Comparison of ENCODE assay signal across 10 cellular contexts in the genomic region with DNA sequence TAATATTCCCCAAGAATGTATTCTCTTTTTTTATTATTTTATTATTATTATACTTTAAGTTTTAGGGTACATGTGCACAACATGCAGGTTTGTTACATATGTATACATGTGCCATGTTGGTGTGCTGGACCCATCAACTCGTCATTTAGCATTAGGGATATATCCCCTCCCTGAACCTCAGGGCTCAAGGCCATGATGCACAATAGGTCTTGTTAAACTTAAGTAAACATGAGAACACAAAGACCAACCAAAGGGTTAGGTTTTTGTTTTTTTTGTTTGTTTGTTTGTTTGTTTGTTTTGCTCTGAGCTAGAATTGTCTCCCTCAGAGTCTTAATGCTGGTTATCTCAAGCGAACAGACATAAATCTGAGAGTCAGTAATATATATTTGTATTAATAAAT. TPM values are rescaled to one million over a fixed set of nuclear protein-coding genes. Genes with fewer than 3 reads are reported as not detected.
DNase-seq lines count a peak whose midpoint lies in the region; ATAC-seq and TF ChIP-seq lines count a peak whose summit lies in the region.
"Not testable (repeated sequence)": the region's sequence is repeated elsewhere in the genome, so short reads cannot be mapped to it uniquely, and the experiment has no call there.
"Had no signal": no experiment of that assay in that cellular context is flagged by ENCODE, and none has a peak within 500 bp of the region (broad histone marks: within the 10 kb centered on the region; RNA-seq: fewer than 3 reads in every experiment).

No MANE protein-coding gene starts in this region.

- WGBS in psoas muscle, 3 donors = 91 to 93% (median 91%) methylated on average over 2 of the region's 2 CpGs

- H3K27ac ChIP-seq in Panc1 (ENCODE audit: low read length) = peak overlapping the region; percentile 30; the same call in 1 of the 2 replicates
- H3K27ac ChIP-seq in colonic mucosa = peak overlapping the region; percentile 42
- peak overlapping the region; percentile 48 to 88 for H3K27ac ChIP-seq in left lung
- H3K27ac ChIP-seq in psoas muscle = not testable (repeated sequence)
- peak overlapping the region; percentile 97 for H3K27ac ChIP-seq in stomach smooth muscle (ENCODE audit: low read length)
- H3K27ac ChIP-seq in uterus = peak overlapping the region; percentile 94 to 97

- not testable (repeated sequence) for H3K36me3 ChIP-seq in Panc1 (ENCODE audit: control insufficient read depth, insufficient read depth, low read length); colonic mucosa; left lung; psoas muscle (ENCODE audit: insufficient read depth in 1 of 2, low read depth in 1 of 2); stomach smooth muscle (ENCODE audit: control insufficient read depth in 2 of 2, insufficient read depth in 2 of 2, low read length in 2 of 2); uterus

- H3K9ac ChIP-seq in colonic mucosa (ENCODE audit: low read depth in 2 of 2, low read length in 2 of 2) = not testable (repeated sequence)
- peak overlapping the region in 1 of 2 donors; percentile 43 for H3K9ac ChIP-seq in stomach smooth muscle (ENCODE audit: low read length in 2 of 2)

- H3K27me3 ChIP-seq in Panc1 (ENCODE audit: control insufficient read depth, insufficient read depth, low read length); colonic mucosa; psoas muscle (ENCODE audit: insufficient read depth in 3 of 3, low read length in 2 of 3); stomach smooth muscle (ENCODE audit: control insufficient read depth in 1 of 2, insufficient read depth in 2 of 2, low read length in 2 of 2); uterus: not testable (repeated sequence)
- H3K27me3 ChIP-seq in left lung = peaks cover 0 to 48% of the 10 kb centered on the region in 2 donors

- not testable (repeated sequence) for ATAC-seq in Panc1, left lung, psoas muscle

- peak overlapping the region; percentile 90 for H3K4me3 ChIP-seq in AG09309 (ENCODE audit: control insufficient read depth, low read depth, low read length)
- not testable (repeated sequence) for H3K4me3 ChIP-seq in Panc1 (ENCODE audit: low read depth in 2 of 2, low read length in 2 of 2); colonic mucosa
- H3K4me3 ChIP-seq in fibroblast of villous mesenchyme (ENCODE audit: low read depth, low read length) = peak overlapping the region; percentile 81
- H3K4me3 ChIP-seq in left lung = peak overlapping the region in 1 of 2 donors; percentile 38
- peak overlapping the region; percentile 59 for H3K4me3 ChIP-seq in psoas muscle
- H3K4me3 ChIP-seq in stomach smooth muscle (ENCODE audit: low read length in 2 of 2) = peak overlapping the region in 1 of 2 donors; percentile 94
- peak overlapping the region; percentile 61 to 75 for H3K4me3 ChIP-seq in uterus

- H3K9me3 ChIP-seq in Panc1 (ENCODE audit: control insufficient read depth, insufficient read depth, low read depth, low read length); colonic mucosa; left lung; psoas muscle; stomach smooth muscle (ENCODE audit: control insufficient read depth in 2 of 2, low read length in 2 of 2); uterus: not testable (repeated sequence)

- intact Hi-C loops in Panc1 (cut with micrococcal nuclease; ENCODE audit: unreplicated experiment) = loop anchor here (10.0 kb wide), 1 partner anchor 254 kb away; no protein-coding TSS in a partner anchor
- intact Hi-C loops in colonic mucosa (cut with DNase I); left lung (cut with DNase I); uterus (cut with DNase I; ENCODE audit: low total_unique reads): not testable (repeated sequence)
- intact Hi-C loops in psoas muscle (cut with DNase I) = loop anchor here (5.0 to 10.0 kb wide), 3 partner anchors 94 to 317 kb away; no protein-coding TSS in a partner anchor

- BruUV-seq in Panc1 (replicated peaks; lab: Mats Ljungman, UMichigan) = not testable (repeated sequence)

- POLR2A ChIA-PET in Panc1 (lab: Charles Lee) = not testable (repeated sequence)

- CTCF ChIA-PET in Panc1 (lab: Charles Lee) = interaction anchor here (1.1 kb wide), 1 partner anchor 287 kb away, joined by 4 read pairs; no protein-coding TSS in a partner anchor

- not testable (repeated sequence) for TF ChIP-seq CTCF in AG09309 (IDR thresholded peaks at IDR 0.05; ENCODE audit: control insufficient read depth, insufficient read depth, low read depth, low read length, missing control alignments); Panc1 (IDR thresholded peaks at IDR 0.05); colonic mucosa (IDR thresholded peaks at IDR 0.05); fibroblast of villous mesenchyme (IDR thresholded peaks at IDR 0.05; ENCODE audit: insufficient read depth, low read depth, low read length); left lung (IDR thresholded peaks at IDR 0.05); psoas muscle (IDR thresholded peaks at IDR 0.05); uterus (IDR thresholded peaks at IDR 0.05)

- not testable (repeated sequence) for TF ChIP-seq POLR2A in uterus (IDR thresholded peaks at IDR 0.05)

- H3K4me1 ChIP-seq in Panc1 (ENCODE audit: control insufficient read depth, insufficient read depth, low read length); colonic mucosa; left lung; uterus: not testable (repeated sequence)
- H3K4me1 ChIP-seq in psoas muscle (peaks cover 16% of the 10 kb centered on the region), stomach smooth muscle (ENCODE audit: control insufficient read depth, insufficient read depth, low read length) (peaks cover 55% of the 10 kb centered on the region)

- in situ Hi-C loops in Panc1 (cut with HindIII; ENCODE audit: low pct_unique_long_range_greater_than_20kb, low sequenced_read_pairs) = not testable (repeated sequence)

- DNase-seq in AG09309 (ENCODE audit: low read depth); Panc1 (ENCODE audit: low read depth, low spot score); colonic mucosa; fibroblast of villous mesenchyme (ENCODE audit: low read depth); left lung; psoas muscle; uterus: not testable (repeated sequence)

RNA-seq across cellular contexts. Expression of a gene that starts 4.7 kb away (rescaled TPM):
- 0.69 TPM for total RNA-seq in Panc1 (2021; ENCODE audit: unreplicated experiment)
- 0.31 TPM for polyA plus RNA-seq in Panc1 (2012; ENCODE audit: insufficient read length)
- total RNA-seq in colonic mucosa = 10 to 100 TPM; 28.4 to 80.9 TPM
- 1,329 and 1,968 TPM in 2 replicates for total RNA-seq in fibroblast of villous mesenchyme
- total RNA-seq in left lung = 100 to 1,000 TPM; 598 to 868 TPM
- total RNA-seq in psoas muscle = 10 to 100 TPM; 59.1 to 75.2 (median 71.4) TPM
- polyA plus RNA-seq in psoas muscle = 10 to 100 TPM; 15.5 to 23.2 (median 21.3) TPM
- 1,000 to 10,000 TPM in 1 of 4 donors, 100 to 1,000 TPM in 3; 164 to 1,719 (median 447) TPM for total RNA-seq in uterus
- polyA plus RNA-seq: CD14-positive monocyte, IgD-negative memory B cell had no signal

Comparison
In these comparisons a context has a peak if more than half of its experiments do, and no peak if none do; other contexts are left out.
1. RNA of a gene that starts 4.7 kb away (total RNA-seq): 1,329 to 1,968 TPM in fibroblast of villous mesenchyme, 598 to 868 TPM in left lung, 164 to 1,719 TPM in uterus, 28.4 to 80.9 TPM in colonic mucosa and 59.1 to 75.2 TPM in psoas muscle; 0.69 TPM in Panc1 (single experiment); every median in the first group is over 10 times any median in the second.